Comparison of ENCODE assay signal across 9 cellular contexts in the genomic region with DNA sequence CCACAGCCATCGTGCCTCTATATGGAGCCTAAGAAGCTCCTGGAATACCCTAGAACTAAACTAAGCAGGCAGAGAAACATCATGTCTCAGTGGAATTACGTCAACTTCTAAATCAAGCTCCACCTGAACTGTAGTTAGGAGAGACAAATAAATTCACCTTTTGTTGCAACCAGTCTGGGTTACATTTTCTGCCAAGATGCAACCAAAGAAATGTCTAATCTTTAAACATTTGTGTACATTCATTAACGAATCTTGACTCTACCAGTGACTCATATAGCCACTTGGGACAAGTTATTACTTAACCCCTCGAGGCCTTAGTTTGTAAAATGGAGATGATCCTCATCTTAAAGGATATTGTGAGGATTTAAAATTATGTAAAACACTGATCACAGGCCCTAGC.
DNase-seq lines count a peak whose midpoint lies in the region; ATAC-seq and TF ChIP-seq lines count a peak whose summit lies in the region.
"Had no signal": no experiment of that assay in that cellular context is flagged by ENCODE, and none has a peak within 500 bp of the region (broad histone marks: within the 10 kb centered on the region; RNA-seq: fewer than 3 reads in every experiment).

No MANE protein-coding gene starts in this region.

- peak; percentile 42 for ATAC-seq in GM18502 (IDR thresholded peaks at IDR 0.05; ENCODE audit: poor library complexity, unreplicated experiment)
- no peak for ATAC-seq in GM19328 (IDR thresholded peaks at IDR 0.05; ENCODE audit: unreplicated experiment)
- ATAC-seq in GM19035 (IDR thresholded peaks at IDR 0.05; ENCODE audit: unreplicated experiment), result no peak
- ATAC-seq: sciatic nerve had no signal

- TF ChIP-seq CTCF in HEK293 (tag by site-specific recombination; IDR thresholded peaks at IDR 0.05), result no peak

- H3K27ac ChIP-seq in HEK293 (ENCODE audit: extremely low read depth, low read depth, low read length), result peak overlapping the region; percentile 45

- no peaks in the 10 kb centered on the region for H3K36me3 ChIP-seq in HEK293 (ENCODE audit: control insufficient read depth in 2 of 2, insufficient read depth in 1 of 2, low read length in 2 of 2)

- H3K9me3 ChIP-seq in HEK293 (ENCODE audit: control insufficient read depth, insufficient read depth, low read depth, low read length), result no peaks in the 10 kb centered on the region

- CTCF ChIA-PET in HEK293 (lab: Yijun Ruan, JAX), result interaction anchor here (0.6 kb wide), 2 partner anchors 89 to 644 kb away, joined by 3 to 4 read pairs; no protein-coding TSS in a partner anchor

- DNase-seq in NCI-H69 (lab: John Stamatoyannopoulos, UW), result peak; percentile 60
- DNase-seq in kidney glomerular epithelial cell (lab: John Stamatoyannopoulos, UW), result peak; percentile 55
- no peak for DNase-seq in retina
- no peak for DNase-seq in SKM-1 treated with dmso at 0.1 percent for 144 hours (lab: John Stamatoyannopoulos, UW; ENCODE audit: unreplicated experiment)

- H3K4me3 ChIP-seq in HEK293 (ENCODE audit: low read depth, low read length), result no peak overlapping the region

- H3K4me1 ChIP-seq in HEK293 (ENCODE audit: control insufficient read depth, insufficient read depth, low read length), result peaks cover 48% of the 10 kb centered on the region

- POLR2A ChIA-PET in HEK293 (lab: Yijun Ruan, JAX), result interaction anchor here (1.8 kb wide), 1 partner anchor 9 kb away, joined by 11 read pairs; a partner anchor contains a TSS

TF ChIP-seq in HEK293, 187 proteins besides CTCF, POLR2A, EP300 and RAD21:
- TF ChIP-seq KLF8 (tag by site-specific recombination; IDR thresholded peaks at IDR 0.05) (0 out of 2 replicates have a peak, but pooled peaks have one; percentile 33), ZNF324 (tag by site-specific recombination; IDR thresholded peaks at IDR 0.05) (no peak), ZNF2 (tag by site-specific recombination; IDR thresholded peaks at IDR 0.05) (peak; percentile 14; the same call in 1 of the 2 replicates), ZNF184 (tag by site-specific recombination; IDR thresholded peaks at IDR 0.05) (0 out of 2 replicates have a peak, but pooled peaks have one; percentile 29)
- TF ChIP-seq, protein P1, sequence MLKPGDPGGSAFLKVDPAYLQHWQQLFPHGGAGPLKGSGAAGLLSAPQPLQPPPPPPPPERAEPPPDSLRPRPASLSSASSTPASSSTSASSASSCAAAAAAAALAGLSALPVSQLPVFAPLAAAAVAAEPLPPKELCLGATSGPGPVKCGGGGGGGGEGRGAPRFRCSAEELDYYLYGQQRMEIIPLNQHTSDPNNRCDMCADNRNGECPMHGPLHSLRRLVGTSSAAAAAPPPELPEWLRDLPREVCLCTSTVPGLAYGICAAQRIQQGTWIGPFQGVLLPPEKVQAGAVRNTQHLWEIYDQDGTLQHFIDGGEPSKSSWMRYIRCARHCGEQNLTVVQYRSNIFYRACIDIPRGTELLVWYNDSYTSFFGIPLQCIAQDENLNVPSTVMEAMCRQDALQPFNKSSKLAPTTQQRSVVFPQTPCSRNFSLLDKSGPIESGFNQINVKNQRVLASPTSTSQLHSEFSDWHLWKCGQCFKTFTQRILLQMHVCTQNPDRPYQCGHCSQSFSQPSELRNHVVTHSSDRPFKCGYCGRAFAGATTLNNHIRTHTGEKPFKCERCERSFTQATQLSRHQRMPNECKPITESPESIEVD (tag by site-specific recombination; IDR thresholded peaks at IDR 0.05), result peak; percentile 71
TF ChIP-seq in HEK293: peak in this region for 4.

Comparison
In these comparisons a context has a peak if more than half of its experiments do, and no peak if none do; other contexts are left out.
1. DNase-seq: peak in NCI-H69 (single experiment) and kidney glomerular epithelial cell (single experiment); none in retina (single experiment) and SKM-1 treated with dmso at 0.1 percent for 144 hours (single experiment).